ENCODE assay signal across 23 cellular contexts in genomic region chr7:124489082-124489819, GRCh38.
"Had no signal": no experiment of that assay in that cellular context is flagged by ENCODE, and none has a peak within 500 bp of the region (broad histone marks: within the 10 kb centered on the region; RNA-seq: fewer than 3 reads in every experiment).

No MANE protein-coding gene starts in this region.

- H3K27ac ChIP-seq: breast epithelium, epithelial cell of prostate, esophagus squamous epithelium, heart right ventricle, left ventricle myocardium inferior, neutrophil, skin epidermis, stomach, thyroid gland, upper lobe of left lung had no signal

- DNase-seq: activated CD4-positive, alpha-beta T cell treated with anti-CD3 and anti-CD28 coated beads for 1 hour; activated CD4-positive, alpha-beta T cell treated with anti-CD3 and anti-CD28 coated beads, Interleukin-2, amount 50 U/mL, for 1 hour; activated CD8-positive, alpha-beta T cell treated with anti-CD3 and anti-CD28 coated beads for 36 hours; activated T-cell treated with anti-CD3 and anti-CD28 coated beads, Interleukin-2, amount 50 U/mL, for 48 hours; central memory CD4-positive, alpha-beta T cell; effector CD4-positive, alpha-beta T cell; esophagus squamous epithelium; foreskin melanocyte; heart right ventricle; left ventricle myocardium inferior; stimulated activated CD4-positive, alpha-beta T cell treated with anti-CD3 and anti-CD28 coated beads, Interleukin-4, amount 100 ng/mL, for 4 hours; stimulated activated CD8-positive, alpha-beta memory T cell treated with anti-CD3 and anti-CD28 coated beads, Interleukin-4, amount 100 ng/mL, for 48 hours; stimulated activated naive B cell treated with anti-CD40 and anti-IgM and Interleukin-4, amounts not matched to agents 10 μg/mL and 1 μg/mL and 100 μg/mL, for 72 hours; stomach; T-helper 17 cell; T1000; thyroid gland; upper lobe of left lung had no signal

- ATAC-seq: activated CD8-positive, alpha-beta T cell treated with anti-CD3 and anti-CD28 coated beads for 36 hours; heart right ventricle; sciatic nerve; stimulated activated naive B cell treated with anti-CD40 and anti-IgM and Interleukin-4, amounts not matched to agents 10 μg/mL and 1 μg/mL and 100 μg/mL, for 72 hours; T-helper 17 cell had no signal

- H3K4me3 ChIP-seq: breast epithelium, esophagus squamous epithelium, heart right ventricle, left ventricle myocardium inferior, skin epidermis, stomach, thyroid gland, upper lobe of left lung had no signal

- H3K4me1 ChIP-seq: breast epithelium, esophagus squamous epithelium, heart right ventricle, left ventricle myocardium inferior, thyroid gland, upper lobe of left lung had no signal

- H3K36me3 ChIP-seq: breast epithelium, esophagus squamous epithelium, heart right ventricle, left ventricle myocardium inferior, neutrophil, stomach, thyroid gland, upper lobe of left lung had no signal

- H3K9me3 ChIP-seq: breast epithelium, esophagus squamous epithelium, left ventricle myocardium inferior, neutrophil, stomach, thyroid gland, upper lobe of left lung had no signal

- H3K27me3 ChIP-seq: breast epithelium, esophagus squamous epithelium, heart right ventricle, neutrophil, stomach, thyroid gland, upper lobe of left lung had no signal
